ENCODE assay signal across 19 cellular contexts in the genomic region with DNA sequence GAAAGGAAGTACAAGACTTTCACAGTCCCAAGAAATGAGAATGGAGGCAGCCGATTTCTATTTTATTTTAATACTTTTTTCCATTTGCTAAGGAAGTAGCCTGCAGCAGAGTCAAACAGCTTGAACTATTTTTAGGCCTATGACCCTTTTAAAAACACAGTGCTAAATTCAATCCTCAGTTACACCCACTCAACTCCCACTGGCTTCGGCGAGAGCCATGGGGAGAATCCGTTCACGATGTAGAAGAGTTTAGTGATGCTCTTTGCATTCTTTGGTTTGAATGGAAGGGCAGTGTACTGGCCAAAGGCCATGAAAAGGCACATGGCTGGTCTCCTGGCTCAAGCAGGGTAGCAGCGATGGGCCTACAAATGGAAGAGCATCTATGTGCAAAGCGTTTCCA.
DNase-seq lines count a peak whose midpoint lies in the region; ATAC-seq and TF ChIP-seq lines count a peak whose summit lies in the region.
"Had no signal": no experiment of that assay in that cellular context is flagged by ENCODE, and none has a peak within 500 bp of the region (broad histone marks: within the 10 kb centered on the region; RNA-seq: fewer than 3 reads in every experiment).

No MANE protein-coding gene starts in this region.

- intact Hi-C loops in heart left ventricle (cut with DNase I) (loop anchor here in 7 of 10 donors (5.0 to 10.0 kb wide), 6 partner anchors 33 to 345 kb away; partner anchors contain the start of gene FOXP1 (in 4 of the 7)), PC-3 (cut with micrococcal nuclease) (no loop called here)

- H3F3A ChIP-seq in PC-3 (ENCODE audit: low read length, unreplicated experiment), result no peaks in the 10 kb centered on the region

- H2AFZ ChIP-seq in PC-3 (ENCODE audit: low read length) (no peak overlapping the region), trophoblast cell (ENCODE audit: insufficient read depth, low read length, poor library complexity) (no peak overlapping the region)

- H4K20me1 ChIP-seq in PC-3 (ENCODE audit: low read length), result no peaks in the 10 kb centered on the region

- ATAC-seq in stimulated activated naive CD8-positive, alpha-beta T cell treated with anti-CD3 and anti-CD28 coated beads, Interleukin-15, amount 100 ng/mL, for 72 hours, result no peak
- ATAC-seq in heart left ventricle (peak in 3 of 4 donors; percentile 40 to 58 (median 53)), PC-3 (no peak), GM19328 (IDR thresholded peaks at IDR 0.05; ENCODE audit: unreplicated experiment) (no peak)
- ATAC-seq: HepG2; natural killer cell treated with Interleukin-12 subunit alpha and Interleukin-12 subunit beta and Interleukin-15 and Interleukin-18, amount 100 ng/mL, for 72 hours; Panc1 had no signal

- no peak overlapping the region for H2BK12ac ChIP-seq in trophoblast cell (ENCODE audit: low read length)

- WGBS in heart left ventricle, 4 donors, result 34 to 39% (median 36%) methylated on average over 7 of the region's 7 CpGs
- no CpG with 5 or more reads among the region's 7 CpGs for WGBS in trophoblast cell (ENCODE audit: extremely low coverage, insufficient coverage, insufficient read length)

- H3K36me3 Mint-ChIP-seq in stimulated activated naive CD8-positive, alpha-beta T cell treated with anti-CD3 and anti-CD28 coated beads, Interleukin-15, Interleukin-2, amounts not matched to agents 100 ng/mL and 50 ng/mL, for 24 hours (ENCODE audit: low read depth), result peaks cover 49% of the 10 kb centered on the region
- peaks cover 7% of the 10 kb centered on the region for H3K36me3 Mint-ChIP-seq in osteocyte (ENCODE audit: unreplicated experiment)
- H3K36me3 Mint-ChIP-seq: natural killer cell treated with Interleukin-12 subunit alpha and Interleukin-12 subunit beta and Interleukin-15 and Interleukin-18, amount 100 ng/mL, for 72 hours had no signal

- H2AK5ac ChIP-seq in trophoblast cell (ENCODE audit: low read length), result no peak overlapping the region

- no peak overlapping the region for H3K4me3 Mint-ChIP-seq in stimulated activated naive CD8-positive, alpha-beta T cell treated with anti-CD3 and anti-CD28 coated beads, Interleukin-15, Interleukin-2, amounts not matched to agents 100 ng/mL and 50 ng/mL, for 24 hours
- H3K4me3 Mint-ChIP-seq in stimulated activated naive CD8-positive, alpha-beta T cell treated with anti-CD3 and anti-CD28 coated beads, Interleukin-15, amount 100 ng/mL, for 72 hours, result peak overlapping the region in 1 of 2 donors; percentile 50
- H3K4me3 Mint-ChIP-seq in osteocyte (ENCODE audit: unreplicated experiment), result no peak overlapping the region
- H3K4me3 Mint-ChIP-seq: natural killer cell treated with Interleukin-12 subunit alpha and Interleukin-12 subunit beta and Interleukin-15 and Interleukin-18, amount 100 ng/mL, for 72 hours had no signal

- H2BK5ac ChIP-seq in trophoblast cell (ENCODE audit: low read depth, low read length, poor library complexity), result no peak overlapping the region

- no peak overlapping the region for H4K12ac ChIP-seq in trophoblast cell (ENCODE audit: low read depth, low read length)

- no peaks in the 10 kb centered on the region for H3K36me3 ChIP-seq in heart left ventricle
- H3K36me3 ChIP-seq in PC-3 (ENCODE audit: low read depth, low read length), result no peaks in the 10 kb centered on the region
- H3K36me3 ChIP-seq in trophoblast cell (ENCODE audit: control insufficient read depth in 1 of 2, insufficient read depth in 2 of 2, low read length in 2 of 2), result no peaks in the 10 kb centered on the region

- no peak for TF ChIP-seq POLR2A in heart left ventricle (IDR thresholded peaks at IDR 0.05)

- peaks cover 81% of the 10 kb centered on the region for H3K4me1 Mint-ChIP-seq in stimulated activated naive CD8-positive, alpha-beta T cell treated with anti-CD3 and anti-CD28 coated beads, Interleukin-15, Interleukin-2, amounts not matched to agents 100 ng/mL and 50 ng/mL, for 24 hours (ENCODE audit: low read depth)
- peaks cover 86% of the 10 kb centered on the region for H3K4me1 Mint-ChIP-seq in stimulated activated naive CD8-positive, alpha-beta T cell treated with anti-CD3 and anti-CD28 coated beads, Interleukin-15, amount 100 ng/mL, for 72 hours
- H3K4me1 Mint-ChIP-seq in osteocyte (ENCODE audit: unreplicated experiment), result peaks cover 52% of the 10 kb centered on the region

- H3K4me3 ChIP-seq in heart left ventricle (no peak overlapping the region), PC-3 (ENCODE audit: low read length) (no peak overlapping the region), trophoblast cell (ENCODE audit: low read depth, low read length) (no peak overlapping the region)

- no peak overlapping the region for H3K4ac ChIP-seq in trophoblast cell (ENCODE audit: low read depth, low read length)

- no peak for DNase-seq in stimulated activated naive CD8-positive, alpha-beta T cell treated with anti-CD3 and anti-CD28 coated beads, Interleukin-15, amount 100 ng/mL, for 72 hours
- DNase-seq in heart left ventricle (peak in 1 of 5 donors; percentile 32), osteocyte (ENCODE audit: extremely low spot score, unreplicated experiment) (no peak), PC-3 (no peak), Kasumi-1 (lab: John Stamatoyannopoulos, UW) (no peak), trophoblast cell (no peak)
- DNase-seq: ACHN; activated gamma-delta T cell treated with Interleukin-2 at 50 U/mL for 16 hours; Caco-2; effector CD4-positive, alpha-beta T cell; H7; NCI-H2081; NCI-H69; stimulated activated CD4-positive, alpha-beta T cell treated with anti-CD3 and anti-CD28 coated beads, Interleukin-4, amount 100 ng/mL, for 24 hours had no signal

- no peak overlapping the region for H3K14ac ChIP-seq in trophoblast cell (ENCODE audit: low read length)

- no peaks in the 10 kb centered on the region for H3K9me3 Mint-ChIP-seq in stimulated activated naive CD8-positive, alpha-beta T cell treated with anti-CD3 and anti-CD28 coated beads, Interleukin-15, Interleukin-2, amounts not matched to agents 100 ng/mL and 50 ng/mL, for 24 hours
- no peaks in the 10 kb centered on the region for H3K9me3 Mint-ChIP-seq in stimulated activated naive CD8-positive, alpha-beta T cell treated with anti-CD3 and anti-CD28 coated beads, Interleukin-15, amount 100 ng/mL, for 72 hours
- no peaks in the 10 kb centered on the region for H3K9me3 Mint-ChIP-seq in osteocyte (ENCODE audit: unreplicated experiment)
- H3K9me3 Mint-ChIP-seq: natural killer cell treated with Interleukin-12 subunit alpha and Interleukin-12 subunit beta and Interleukin-15 and Interleukin-18, amount 100 ng/mL, for 72 hours had no signal

- H3K9ac ChIP-seq in PC-3 (ENCODE audit: low read length), result no peak overlapping the region
- H3K9ac ChIP-seq in trophoblast cell (ENCODE audit: low read length), result no peak overlapping the region

- H4K91ac ChIP-seq in trophoblast cell (ENCODE audit: low read depth, low read length), result no peak overlapping the region

- TF ChIP-seq CTCF in heart left ventricle (IDR thresholded peaks at IDR 0.05), result no peak
- no peak for TF ChIP-seq CTCF in osteocyte (IDR thresholded peaks at IDR 0.05)
- no peak for TF ChIP-seq CTCF in PC-3 (conservative IDR thresholded peaks at IDR 0.05; ENCODE audit: low read depth, low read length)

- no TSS peak for BruUV-seq in PC-3 (replicated peaks; lab: Mats Ljungman, UMichigan)

- no peak overlapping the region for H3K18ac ChIP-seq in trophoblast cell (ENCODE audit: low read length)

- H3K4me1 ChIP-seq in heart left ventricle, result peaks cover 0 to 55% (median 12%) of the 10 kb centered on the region in 12 donors
- H3K4me1 ChIP-seq in PC-3 (ENCODE audit: insufficient read depth, low read length), result peaks cover 8% of the 10 kb centered on the region
- H3K4me1 ChIP-seq in trophoblast cell (ENCODE audit: control insufficient read depth in 1 of 2, insufficient read depth in 2 of 2, low read length in 2 of 2), result no peaks in the 10 kb centered on the region

- H4K8ac ChIP-seq in trophoblast cell (ENCODE audit: low read depth, low read length), result no peak overlapping the region

- H3K4me2 ChIP-seq in PC-3 (ENCODE audit: low read length) (no peak overlapping the region), trophoblast cell (ENCODE audit: low read length) (no peak overlapping the region)

- peak overlapping the region; percentile 92 for H3K27ac Mint-ChIP-seq in stimulated activated naive CD8-positive, alpha-beta T cell treated with anti-CD3 and anti-CD28 coated beads, Interleukin-15, Interleukin-2, amounts not matched to agents 100 ng/mL and 50 ng/mL, for 24 hours
- H3K27ac Mint-ChIP-seq in stimulated activated naive CD8-positive, alpha-beta T cell treated with anti-CD3 and anti-CD28 coated beads, Interleukin-15, amount 100 ng/mL, for 72 hours, result peak overlapping the region in 1 of 2 donors; percentile 62
- peak overlapping the region; percentile 90 for H3K27ac Mint-ChIP-seq in osteocyte (ENCODE audit: unreplicated experiment)

- no peaks in the 10 kb centered on the region for H3K9me2 ChIP-seq in PC-3 (replicated peaks; ENCODE audit: low read length)

- H3K27me3 Mint-ChIP-seq in stimulated activated naive CD8-positive, alpha-beta T cell treated with anti-CD3 and anti-CD28 coated beads, Interleukin-15, Interleukin-2, amounts not matched to agents 100 ng/mL and 50 ng/mL, for 24 hours, result no peaks in the 10 kb centered on the region
- H3K27me3 Mint-ChIP-seq in stimulated activated naive CD8-positive, alpha-beta T cell treated with anti-CD3 and anti-CD28 coated beads, Interleukin-15, amount 100 ng/mL, for 72 hours, result no peaks in the 10 kb centered on the region
- H3K27me3 Mint-ChIP-seq in osteocyte (ENCODE audit: unreplicated experiment), result no peaks in the 10 kb centered on the region
- H3K27me3 Mint-ChIP-seq: natural killer cell treated with Interleukin-12 subunit alpha and Interleukin-12 subunit beta and Interleukin-15 and Interleukin-18, amount 100 ng/mL, for 72 hours had no signal

- H3K79me1 ChIP-seq in trophoblast cell (ENCODE audit: low read length), result no peaks in the 10 kb centered on the region

- no peak overlapping the region for H3K23ac ChIP-seq in trophoblast cell (ENCODE audit: low read length)

- H3K27me3 ChIP-seq in heart left ventricle (no peaks in the 10 kb centered on the region), PC-3 (ENCODE audit: low read length) (no peaks in the 10 kb centered on the region), trophoblast cell (ENCODE audit: insufficient read depth, low read length) (no peaks in the 10 kb centered on the region)

- peak overlapping the region in 10 of 12 donors; percentile 23 to 81 (median 53) for H3K27ac ChIP-seq in heart left ventricle
- H3K27ac ChIP-seq in PC-3 (ENCODE audit: low read length), result no peak overlapping the region
- no peak overlapping the region for H3K27ac ChIP-seq in trophoblast cell (ENCODE audit: low read depth, low read length)

- H3K79me2 ChIP-seq in PC-3 (ENCODE audit: low read length), result no peaks in the 10 kb centered on the region
- H3K79me2 ChIP-seq in trophoblast cell (ENCODE audit: control insufficient read depth, insufficient read depth, low read length, poor library complexity), result no peaks in the 10 kb centered on the region

- CTCF ChIA-PET in PC-3 (lab: Charles Lee), result no interaction called here

- POLR2A ChIA-PET in PC-3 (lab: Charles Lee; ENCODE audit: unreplicated experiment), result no interaction called here

- H3K9me3 ChIP-seq in heart left ventricle (no peaks in the 10 kb centered on the region), PC-3 (ENCODE audit: low read length) (no peaks in the 10 kb centered on the region), trophoblast cell (ENCODE audit: insufficient read depth, low read depth, low read length) (no peaks in the 10 kb centered on the region)
- H3K9me3 ChIP-seq: Caco-2 had no signal

- no peak overlapping the region for H2BK120ac ChIP-seq in trophoblast cell (ENCODE audit: insufficient read depth, low read length, poor library complexity)

Comparison
In these comparisons a context has a peak if more than half of its experiments do, and no peak if none do; other contexts are left out.
1. ATAC-seq: peak in heart left ventricle (3 of 4); none in stimulated activated naive CD8-positive, alpha-beta T cell treated with anti-CD3 and anti-CD28 coated beads, Interleukin-15, amount 100 ng/mL, for 72 hours (single experiment), PC-3 (single experiment) and GM19328 (single experiment).
2. H3K27ac ChIP-seq: peak in heart left ventricle (10 of 12); none in PC-3 (single experiment) and trophoblast cell (single experiment).